Comparison of ENCODE assay signal across 8 cellular contexts in the genomic region with DNA sequence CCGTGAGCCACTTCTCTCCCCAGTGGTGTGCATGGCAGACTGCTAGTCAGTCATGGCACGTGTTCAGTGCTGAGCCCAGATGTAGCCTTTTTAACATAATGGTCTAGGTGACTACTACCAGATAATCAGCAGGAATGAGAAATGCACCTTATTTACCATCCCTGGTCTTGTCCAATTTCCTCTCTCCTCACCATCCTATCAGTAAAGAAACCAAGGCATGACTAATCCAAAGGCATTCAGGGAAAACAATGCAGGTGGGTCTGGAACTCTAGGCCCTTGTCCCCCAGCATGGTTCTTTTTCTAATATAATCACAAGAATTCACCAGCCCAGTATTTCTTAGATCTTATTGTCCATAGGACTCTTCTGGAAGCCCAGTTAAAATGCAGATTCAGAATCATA. TPM values are rescaled to one million over a fixed set of nuclear protein-coding genes. Genes with fewer than 3 reads are reported as not detected.
"Had no signal": no experiment of that assay in that cellular context is flagged by ENCODE, and none has a peak within 500 bp of the region (broad histone marks: within the 10 kb centered on the region; RNA-seq: fewer than 3 reads in every experiment).

No MANE protein-coding gene starts in this region.

- FAIRE-seq: HepG2 had no signal

- H2AFZ ChIP-seq: GM23248 had no signal

- DNase-seq: GOT3, H7 had no signal

- H3K4me3 ChIP-seq: GM23248, HAP-1 had no signal

- H3K4me1 ChIP-seq: HAP-1 had no signal

- H3K27ac ChIP-seq: GM23248 had no signal

- H3K9me3 ChIP-seq: HAP-1 had no signal

- H3K36me3 ChIP-seq: HAP-1 had no signal

- H3K9ac ChIP-seq: GM23248 had no signal

RNA-seq across cellular contexts. Expression of gene WBP2NL, which starts 14.6 kb away (rescaled TPM):
- total RNA-seq: H4, H7, HepG2, HFFc6, HT1080 had no signal
- polyA plus RNA-seq: HepG2 had no signal

RNA-seq across cellular contexts. Expression of gene SEPTIN3, which starts 14.8 kb away (rescaled TPM):
- total RNA-seq: GM23248, HepG2, HT1080 had no signal
